Comparison of ENCODE assay signal across 15 cellular contexts in genomic region chr1:164601399-164602141, GRCh38. TPM values are rescaled to one million over a fixed set of nuclear protein-coding genes. Genes with fewer than 3 reads are reported as not detected.
A peak's percentile ranks its signal among the peaks of the same experiment; 100 is the strongest.
DNase-seq lines count a peak whose midpoint lies in the region; ATAC-seq, FAIRE-seq and TF ChIP-seq lines count a peak whose summit lies in the region.
"Had no signal": no experiment of that assay in that cellular context is flagged by ENCODE, and none has a peak within 500 bp of the region (broad histone marks: within the 10 kb centered on the region; RNA-seq: fewer than 3 reads in every experiment).

No MANE protein-coding gene starts in this region.

- peak; percentile 82 for DNase-seq in DMS53 (lab: John Stamatoyannopoulos, UW)
- DNase-seq in DMS53 treated with DMSO at 0.1 percent for 48 hours (lab: John Stamatoyannopoulos, UW; ENCODE audit: unreplicated experiment): no peak
- no peak for DNase-seq in bronchial epithelial cell (ENCODE audit: low read depth)
- DNase-seq in left lung: no peak
- no peak for DNase-seq in thyroid gland
- no peak for DNase-seq in middle frontal gyrus (ENCODE audit: extremely low spot score, low spot score)
- no peak for DNase-seq in activated naive CD8-positive, alpha-beta T cell treated with anti-CD3 and anti-CD28 coated beads, Interleukin-2, amount 50 U/mL, for 24 hours
- DNase-seq: activated CD4-positive, alpha-beta T cell treated with anti-CD3 and anti-CD28 coated beads for 1 hour; effector memory CD8-positive, alpha-beta T cell; NCI-H1092 treated with DMSO at 0.1 percent for 48 hours; stimulated activated CD4-positive, alpha-beta T cell treated with anti-CD3 and anti-CD28 coated beads, Interleukin-12 subunit alpha, Interleukin-12 subunit beta, amount 100 ng/mL, for 4 hours had no signal

- no peaks in the 10 kb centered on the region for H3K9me3 Mint-ChIP-seq in activated naive CD8-positive, alpha-beta T cell treated with anti-CD3 and anti-CD28 coated beads, Interleukin-2, amount 50 U/mL, for 24 hours
- H3K9me3 Mint-ChIP-seq: activated naive CD4-positive, alpha-beta T cell treated with anti-CD3 and anti-CD28 coated beads, Interleukin-2, amount 50 U/mL, for 24 hours; effector memory CD8-positive, alpha-beta T cell; stimulated activated naive CD8-positive, alpha-beta T cell treated with anti-CD3 and anti-CD28 coated beads, Interleukin-15, Interleukin-2, amounts not matched to agents 100 ng/mL and 50 ng/mL, for 24 hours had no signal

- peak; percentile 64 for FAIRE-seq in bronchial epithelial cell (lab: Jason Lieb, UNC)

- H3K27me3 Mint-ChIP-seq in activated naive CD8-positive, alpha-beta T cell treated with anti-CD3 and anti-CD28 coated beads, Interleukin-2, amount 50 U/mL, for 24 hours: peaks cover 4% of the 10 kb centered on the region
- H3K27me3 Mint-ChIP-seq: activated naive CD4-positive, alpha-beta T cell treated with anti-CD3 and anti-CD28 coated beads, Interleukin-2, amount 50 U/mL, for 24 hours; effector memory CD8-positive, alpha-beta T cell had no signal

- ATAC-seq in left lung: peak; percentile 57
- no peak for ATAC-seq in GM18870 (IDR thresholded peaks at IDR 0.05; ENCODE audit: unreplicated experiment)
- ATAC-seq in activated naive CD8-positive, alpha-beta T cell treated with anti-CD3 and anti-CD28 coated beads, Interleukin-2, amount 50 U/mL, for 24 hours: no peak
- ATAC-seq: effector memory CD8-positive, alpha-beta T cell had no signal

- H3K27ac ChIP-seq in left lung (peak overlapping the region; percentile 42 to 53), thyroid gland (peak overlapping the region; percentile 72 to 92 (median 83))

- H3K27me3 ChIP-seq in bronchial epithelial cell (ENCODE audit: control insufficient read depth, insufficient read depth, low read length) (no peaks in the 10 kb centered on the region), left lung (no peaks in the 10 kb centered on the region), thyroid gland (no peaks in the 10 kb centered on the region)

- no peak overlapping the region for H3K27ac Mint-ChIP-seq in activated naive CD8-positive, alpha-beta T cell treated with anti-CD3 and anti-CD28 coated beads, Interleukin-2, amount 50 U/mL, for 24 hours
- H3K27ac Mint-ChIP-seq: activated naive CD4-positive, alpha-beta T cell treated with anti-CD3 and anti-CD28 coated beads, Interleukin-2, amount 50 U/mL, for 24 hours; effector memory CD8-positive, alpha-beta T cell; stimulated activated naive CD8-positive, alpha-beta T cell treated with anti-CD3 and anti-CD28 coated beads, Interleukin-15, Interleukin-2, amounts not matched to agents 100 ng/mL and 50 ng/mL, for 24 hours had no signal

- H3K4me3 Mint-ChIP-seq in activated naive CD8-positive, alpha-beta T cell treated with anti-CD3 and anti-CD28 coated beads, Interleukin-2, amount 50 U/mL, for 24 hours: no peak overlapping the region
- H3K4me3 Mint-ChIP-seq: activated naive CD4-positive, alpha-beta T cell treated with anti-CD3 and anti-CD28 coated beads, Interleukin-2, amount 50 U/mL, for 24 hours; effector memory CD8-positive, alpha-beta T cell; stimulated activated naive CD8-positive, alpha-beta T cell treated with anti-CD3 and anti-CD28 coated beads, Interleukin-15, Interleukin-2, amounts not matched to agents 100 ng/mL and 50 ng/mL, for 24 hours had no signal

- TF ChIP-seq CTCF in bronchial epithelial cell (IDR thresholded peaks at IDR 0.05; ENCODE audit: insufficient read depth, low read length, severe bottlenecking) (no peak), left lung (IDR thresholded peaks at IDR 0.05) (no peak), thyroid gland (IDR thresholded peaks at IDR 0.05) (no peak)

- H3K9me3 ChIP-seq in left lung (no peaks in the 10 kb centered on the region), thyroid gland (no peaks in the 10 kb centered on the region)

- intact Hi-C loops in left lung (cut with DNase I) (no loop called here), thyroid gland (cut with DNase I) (no loop called here)

- no peak overlapping the region for H3K4me3 ChIP-seq in bronchial epithelial cell (ENCODE audit: low read depth, low read length)
- no peak overlapping the region for H3K4me3 ChIP-seq in left lung
- H3K4me3 ChIP-seq in thyroid gland (replicated peaks in 1 of 3): no peak overlapping the region
- H3K4me3 ChIP-seq: lung had no signal

- no peaks in the 10 kb centered on the region for H3K4me1 Mint-ChIP-seq in activated naive CD8-positive, alpha-beta T cell treated with anti-CD3 and anti-CD28 coated beads, Interleukin-2, amount 50 U/mL, for 24 hours
- H3K4me1 Mint-ChIP-seq: activated naive CD4-positive, alpha-beta T cell treated with anti-CD3 and anti-CD28 coated beads, Interleukin-2, amount 50 U/mL, for 24 hours had no signal

- WGBS in thyroid gland, 2 donors: 50 to 51% methylated on average over 5 of the region's 5 CpGs

- H3K36me3 Mint-ChIP-seq in activated naive CD8-positive, alpha-beta T cell treated with anti-CD3 and anti-CD28 coated beads, Interleukin-2, amount 50 U/mL, for 24 hours (ENCODE audit: low read depth): no peaks in the 10 kb centered on the region
- H3K36me3 Mint-ChIP-seq: activated naive CD4-positive, alpha-beta T cell treated with anti-CD3 and anti-CD28 coated beads, Interleukin-2, amount 50 U/mL, for 24 hours had no signal

- peaks cover 12 to 27% of the 10 kb centered on the region in 2 donors for H3K4me1 ChIP-seq in left lung
- peaks cover 54 to 64% of the 10 kb centered on the region in 2 donors for H3K4me1 ChIP-seq in thyroid gland

- H3K36me3 ChIP-seq in bronchial epithelial cell (ENCODE audit: control insufficient read depth, insufficient read depth, low read length): no peaks in the 10 kb centered on the region
- no peaks in the 10 kb centered on the region for H3K36me3 ChIP-seq in left lung
- no peaks in the 10 kb centered on the region for H3K36me3 ChIP-seq in thyroid gland

- peak in 1 of 2 donors; percentile 32 for TF ChIP-seq POLR2A in thyroid gland (IDR thresholded peaks at IDR 0.05)

RNA-seq across cellular contexts. Expression of gene PBX1, which starts 42.6 kb away (rescaled TPM):
- total RNA-seq in bronchial epithelial cell (2.9 and 3.2 TPM in 2 replicates), left lung (10 to 100 TPM; 44.5 to 50.6 TPM), thyroid gland (100 to 1,000 TPM in 2 of 4 donors, 10 to 100 TPM in 2; 79.0 to 159 (median 102) TPM)

Comparison
In these comparisons a context has a peak if more than half of its experiments do, and no peak if none do; other contexts are left out.
1. RNA of gene PBX1, which starts 42.6 kb away (total RNA-seq): 79.0 to 159 TPM in thyroid gland and 44.5 to 50.6 TPM in left lung; 2.9 to 3.2 TPM in bronchial epithelial cell; every median in the first group is over 10 times any median in the second.